24 cellular contexts compared by ENCODE assay signal in genomic region chr3:59608356-59608755, GRCh38.
DNase-seq lines count a peak whose midpoint lies in the region; ATAC-seq and TF ChIP-seq lines count a peak whose summit lies in the region.
"Had no signal": no experiment of that assay in that cellular context is flagged by ENCODE, and none has a peak within 500 bp of the region (broad histone marks: within the 10 kb centered on the region; RNA-seq: fewer than 3 reads in every experiment).

No MANE protein-coding gene starts in this region.

- H3K9me3 ChIP-seq in H9 (ENCODE audit: control insufficient read depth, low read depth, low read length): no peaks in the 10 kb centered on the region
- H3K9me3 ChIP-seq: adrenal gland, breast epithelium, MG63, SJSA1, stomach had no signal

- H3K79me1 ChIP-seq in H9 (ENCODE audit: insufficient read depth, low read depth, low read length, poor library complexity, severe bottlenecking): no peaks in the 10 kb centered on the region

- no peak overlapping the region for H3K18ac ChIP-seq in H9 (ENCODE audit: insufficient read length, low read depth, low read length)

- no peak for TF ChIP-seq CTCF in H9 (conservative IDR thresholded peaks at IDR 0.05)

- no peak overlapping the region for H2BK5ac ChIP-seq in H9 (ENCODE audit: insufficient read length, low read length)

- H4K91ac ChIP-seq in H9 (ENCODE audit: insufficient read length, low read depth, low read length): no peak overlapping the region

- no peak overlapping the region for H2BK20ac ChIP-seq in H9 (ENCODE audit: low read depth, low read length, poor library complexity, severe bottlenecking)

- no peak overlapping the region for H2BK15ac ChIP-seq in H9 (ENCODE audit: low read depth, low read length)

- no peak overlapping the region for H4K8ac ChIP-seq in H9 (replicated peaks; ENCODE audit: insufficient read length, low read depth, low read length)

- H3K27ac ChIP-seq in H9 (ENCODE audit: insufficient read length, low read depth, low read length): no peak overlapping the region
- H3K27ac ChIP-seq: adrenal gland, GM23248, SJSA1, stomach had no signal

- peak; percentile 63 for DNase-seq in G401 (ENCODE audit: low spot score)
- peak; percentile 62 to 96 for DNase-seq in NCI-H2081 (lab: John Stamatoyannopoulos, UW)
- peak; percentile 5 to 47 for DNase-seq in NCI-H446 (lab: John Stamatoyannopoulos, UW)
- DNase-seq in cerebellar cortex (ENCODE audit: low spot score): peak; percentile 56
- no peak for DNase-seq in H9
- DNase-seq: activated CD4-positive, alpha-beta memory T cell treated with anti-CD3 and anti-CD28 coated beads for 36 hours; activated gamma-delta T cell treated with Interleukin-2 at 50 U/mL for 16 hours; activated T-cell treated with anti-CD3 and anti-CD28 coated beads for 4 hours; adrenal gland; cortex of kidney; left colon; MG63; naive thymus-derived CD4-positive, alpha-beta T cell; retina; stimulated activated CD4-positive, alpha-beta T cell treated with anti-CD3 and anti-CD28 coated beads, Interleukin-4, amount 100 ng/mL, for 4 hours; stomach had no signal

- H3K27me3 ChIP-seq in H9 (ENCODE audit: insufficient read depth, low read length): no peaks in the 10 kb centered on the region
- H3K27me3 ChIP-seq: adrenal gland, breast epithelium, MG63, SJSA1, stomach had no signal

- H3K23me2 ChIP-seq in H9 (ENCODE audit: insufficient read length, low read depth, low read length, poor library complexity, severe bottlenecking): no peaks in the 10 kb centered on the region

- no peaks in the 10 kb centered on the region for H4K20me1 ChIP-seq in H9 (ENCODE audit: control insufficient read depth, insufficient read depth, insufficient read length)

- H2AK5ac ChIP-seq in H9 (ENCODE audit: insufficient read length, low read length): no peak overlapping the region

- H3T11ph ChIP-seq in H9 (ENCODE audit: low read length): no peak overlapping the region

- H3K9me3 Mint-ChIP-seq in H9: peaks cover 7 to 8% of the 10 kb centered on the region in 2 experiments; a peak in 4 of 5 replicates
- H3K9me3 Mint-ChIP-seq: activated CD4-positive, alpha-beta memory T cell treated with anti-CD3 and anti-CD28 coated beads for 36 hours had no signal

- no peak overlapping the region for H2AFZ ChIP-seq in H9 (ENCODE audit: low read length)
- H2AFZ ChIP-seq: GM23248 had no signal

- no peak overlapping the region for H3K4me3 Mint-ChIP-seq in H9
- H3K4me3 Mint-ChIP-seq: activated CD4-positive, alpha-beta memory T cell treated with anti-CD3 and anti-CD28 coated beads for 36 hours; B cell; naive thymus-derived CD4-positive, alpha-beta T cell; WTC11 had no signal

- in situ Hi-C loops in G401 (cut with HindIII; ENCODE audit: low sequenced_read_pairs): no loop called here

- H3K36me3 Mint-ChIP-seq in H9 (ENCODE audit: insufficient read depth in 1 of 3, low read depth in 3 of 3): peaks cover 0 to 6% (median 4%) of the 10 kb centered on the region in 3 experiments; a peak in 3 of 7 replicates
- H3K36me3 Mint-ChIP-seq: activated CD4-positive, alpha-beta memory T cell treated with anti-CD3 and anti-CD28 coated beads for 36 hours had no signal

- H3K23ac ChIP-seq in H9 (ENCODE audit: insufficient read length, low read depth, low read length): no peak overlapping the region

- no CpG with 5 or more reads among the region's 6 CpGs for WGBS in H9 (ENCODE audit: extremely low coverage, insufficient read length, low lambda C conversion rate)

- H3K79me2 ChIP-seq in H9 (ENCODE audit: insufficient read depth, low read length): no peaks in the 10 kb centered on the region

- no peaks in the 10 kb centered on the region for H3K4me1 ChIP-seq in H9 (ENCODE audit: insufficient read depth, low read length)
- H3K4me1 ChIP-seq: breast epithelium, SJSA1, stomach had no signal

- ATAC-seq in HG03045 (IDR thresholded peaks at IDR 0.05; ENCODE audit: unreplicated experiment) (no peak), GM21526 (IDR thresholded peaks at IDR 0.05; ENCODE audit: low FRiP score, unreplicated experiment) (no peak)
- ATAC-seq: left colon; naive thymus-derived CD4-positive, alpha-beta T cell; Panc1; WTC11 had no signal

- no peak overlapping the region for H2BK120ac ChIP-seq in H9 (ENCODE audit: low read depth, low read length, poor library complexity, severe bottlenecking)

- H3K27me3 Mint-ChIP-seq in H9 (ENCODE audit: low read depth): no peaks in the 10 kb centered on the region; the same call in 1 of the 2 replicates
- H3K27me3 Mint-ChIP-seq: activated CD4-positive, alpha-beta memory T cell treated with anti-CD3 and anti-CD28 coated beads for 36 hours; naive thymus-derived CD4-positive, alpha-beta T cell had no signal

- H3K14ac ChIP-seq in H9 (ENCODE audit: insufficient read depth, low read length): no peak overlapping the region

- H3K56ac ChIP-seq in H9 (ENCODE audit: insufficient read length, low read depth, low read length): no peak overlapping the region

- no peak overlapping the region for H3K4ac ChIP-seq in H9 (ENCODE audit: low read depth, low read length)

- peaks cover 3% of the 10 kb centered on the region in 2 experiments; a peak in 2 of 4 replicates for H3K4me1 Mint-ChIP-seq in H9
- H3K4me1 Mint-ChIP-seq: B cell had no signal

- H4K5ac ChIP-seq in H9 (ENCODE audit: insufficient read length, low read depth, low read length): no peak overlapping the region

- H2BK12ac ChIP-seq in H9 (ENCODE audit: insufficient read length, low read depth, low read length): no peak overlapping the region

- no peak overlapping the region for H3K9ac ChIP-seq in H9 (ENCODE audit: extremely low read depth, insufficient read length, low read length)
- H3K9ac ChIP-seq: GM23248 had no signal

- H3K27ac Mint-ChIP-seq in H9: no peak overlapping the region; a peak in 1 of 7 replicates
- H3K27ac Mint-ChIP-seq: activated CD4-positive, alpha-beta memory T cell treated with anti-CD3 and anti-CD28 coated beads for 36 hours; B cell; naive thymus-derived CD4-positive, alpha-beta T cell; WTC11 had no signal

- no peak overlapping the region for H3K4me2 ChIP-seq in H9 (ENCODE audit: insufficient read depth, insufficient read length, low read length)
